8 cellular contexts compared by ENCODE assay signal in genomic region chr16:66880288-66881013, GRCh38. TPM values are rescaled to one million over a fixed set of nuclear protein-coding genes. Genes with fewer than 3 reads are reported as not detected.
DNase-seq lines count a peak whose midpoint lies in the region; ATAC-seq, FAIRE-seq and TF ChIP-seq lines count a peak whose summit lies in the region.

TSS of gene PDP2 (plus strand) at chr16:66880515. CDS start at chr16:66884285, 3,770 bp downstream.

- ATAC-seq in GM19035 (IDR thresholded peaks at IDR 0.05; ENCODE audit: unreplicated experiment): peak; percentile 97
- ATAC-seq in HG03342 (IDR thresholded peaks at IDR 0.05; ENCODE audit: unreplicated experiment): peak; percentile 95

- peaks cover 10 to 14% of the 10 kb centered on the region in 2 donors for H3K36me3 ChIP-seq in kidney (ENCODE audit: control insufficient read depth in 1 of 2, insufficient read depth in 2 of 2, low read length in 2 of 2)

- FAIRE-seq in kidney (lab: Jason Lieb, UNC): no peak

- no peaks in the 10 kb centered on the region for H3K9me3 ChIP-seq in kidney (ENCODE audit: control insufficient read depth in 1 of 2, low read length in 2 of 2)

- peak within 1 kb of the TSS; percentile 69 to 84 for H3K4me3 ChIP-seq in kidney (ENCODE audit: low read length in 2 of 2)

- intact Hi-C loops in kidney (cut with DNase I): no loop called here

- DNase-seq in AG20443 (ENCODE audit: low spot score): peak; percentile 95
- DNase-seq in NCI-H345 treated with DMSO at 0.1 percent for 48 hours (lab: John Stamatoyannopoulos, UW; ENCODE audit: unreplicated experiment): peak; percentile 78
- peak; percentile 83 for DNase-seq in activated CD4-positive, alpha-beta T cell treated with anti-CD3 and anti-CD28 coated beads for 1 hour
- peak; percentile 99 for DNase-seq in cerebellum (ENCODE audit: low spot score)
- peak; percentile 98 for DNase-seq in kidney
- DNase-seq in stimulated activated CD4-positive, alpha-beta T cell treated with anti-CD3 and anti-CD28 coated beads, Interleukin-15, amount 100 ng/mL, for 1 hour (ENCODE audit: low read depth in 1 of 2, low spot score in 1 of 2): peak; percentile 77 to 79

- H3K27ac ChIP-seq in kidney (ENCODE audit: low read depth in 2 of 2, low read length in 2 of 2): peak within 1 kb of the TSS; percentile 84 to 86

- peaks cover 7 to 14% of the 10 kb centered on the region in 2 donors for H3K4me1 ChIP-seq in kidney (ENCODE audit: control insufficient read depth in 1 of 2, insufficient read depth in 1 of 2, low read depth in 1 of 2, low read length in 2 of 2)

- TF ChIP-seq CTCF in kidney (IDR thresholded peaks at IDR 0.05; ENCODE audit: borderline replicate concordance, extremely low read depth, insufficient read depth): no peak

- peak within 1 kb of the TSS; percentile 86 to 87 for H3K9ac ChIP-seq in kidney (ENCODE audit: low read length in 2 of 2)

RNA-seq across cellular contexts. Expression of gene PDP2, which starts in this region (rescaled TPM):
- total RNA-seq in cerebellum (11.3 TPM), kidney (9.2 TPM)
- 5.1 TPM for polyA plus RNA-seq in kidney (ENCODE audit: insufficient read depth, low read depth, low replicate concordance)

Comparison
In these comparisons a context has a peak if more than half of its experiments do, and no peak if none do; other contexts are left out.
1. Peak in every context shown above with its lines: DNase-seq, ATAC-seq, H3K4me3 ChIP-seq and H3K27ac ChIP-seq.